16 cellular contexts compared by ENCODE assay signal in the genomic region with DNA sequence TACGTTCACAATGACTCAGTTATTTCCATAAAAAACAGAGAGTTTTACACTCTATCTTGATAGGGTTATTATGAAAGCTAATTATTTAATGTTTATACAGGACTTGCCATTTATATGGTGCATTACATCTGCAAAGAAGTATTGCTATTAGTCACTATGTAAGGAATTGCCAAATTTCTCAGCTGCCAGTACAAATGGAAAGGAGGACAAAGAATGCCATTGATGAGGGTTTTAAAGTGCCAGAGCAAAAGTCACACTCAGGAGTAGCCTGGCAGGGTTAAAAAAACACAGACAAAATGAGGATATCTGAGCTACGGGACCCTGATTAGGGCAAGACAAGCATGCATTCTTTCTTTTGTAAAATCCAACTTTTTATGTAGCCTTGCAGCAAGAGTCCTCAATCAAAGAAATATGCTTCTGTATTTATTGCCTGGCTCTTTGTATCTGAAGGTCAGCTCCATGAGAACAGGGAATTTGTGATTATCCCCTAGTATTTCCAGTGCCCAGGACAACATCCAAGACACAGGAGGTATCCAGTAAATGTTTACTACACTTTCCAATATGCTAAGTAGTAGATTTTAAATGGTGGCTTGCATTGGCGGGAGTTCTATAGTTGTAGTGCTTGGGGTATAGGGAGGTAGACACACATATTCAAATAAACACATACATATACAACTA.
DNase-seq lines count a peak whose midpoint lies in the region; ATAC-seq, FAIRE-seq and TF ChIP-seq lines count a peak whose summit lies in the region.
"Had no signal": no experiment of that assay in that cellular context is flagged by ENCODE, and none has a peak within 500 bp of the region (broad histone marks: within the 10 kb centered on the region; RNA-seq: fewer than 3 reads in every experiment).

No MANE protein-coding gene starts in this region.

- CTCF ChIA-PET in WTC11 (lab: Charles Lee): interaction anchor here (0.7 kb wide), 1 partner anchor 49 kb away, joined by 3 read pairs; no protein-coding TSS in a partner anchor

- no peak overlapping the region for H3K4me3 ChIP-seq in cardiac fibroblast (replicated peaks in 1 of 2; ENCODE audit: low read depth in 2 of 2, low read length in 2 of 2)
- no peak overlapping the region for H3K4me3 ChIP-seq in coronary artery
- H3K4me3 ChIP-seq: BLaER1, esophagus squamous epithelium, left lung, Peyer's patch, suprapubic skin had no signal

- TF ChIP-seq CTCF in cardiac fibroblast (IDR thresholded peaks at IDR 0.05; ENCODE audit: low read depth, low read length) (no peak), WTC11 (IDR thresholded peaks at IDR 0.05) (no peak), coronary artery (IDR thresholded peaks at IDR 0.05) (no peak)

- POLR2A ChIA-PET in WTC11 (lab: Charles Lee): no interaction called here

- peak; percentile 100 for FAIRE-seq in A204.1 (lab: Jason Lieb, UNC)

- no peak overlapping the region for H3K27ac ChIP-seq in coronary artery
- H3K27ac ChIP-seq: BLaER1, esophagus squamous epithelium, left lung, Peyer's patch, suprapubic skin had no signal

- no peaks in the 10 kb centered on the region for H3K36me3 Mint-ChIP-seq in WTC11

- H3K9me3 Mint-ChIP-seq in WTC11: no peaks in the 10 kb centered on the region

- H3K27me3 Mint-ChIP-seq in WTC11 (ENCODE audit: low read depth): no peaks in the 10 kb centered on the region
- H3K27me3 Mint-ChIP-seq: IgD-negative memory B cell had no signal

- peaks cover 11% of the 10 kb centered on the region for H3K4me1 Mint-ChIP-seq in WTC11
- H3K4me1 Mint-ChIP-seq: IgD-negative memory B cell had no signal

- no peak overlapping the region for H3K27ac Mint-ChIP-seq in WTC11
- H3K27ac Mint-ChIP-seq: IgD-negative memory B cell had no signal

- ATAC-seq in WTC11 (no peak), HG03469 (IDR thresholded peaks at IDR 0.05; ENCODE audit: unreplicated experiment) (no peak)
- ATAC-seq: left lung had no signal

- DNase-seq in HCEC 1CT (peak; percentile 66), cardiac fibroblast (ENCODE audit: low read depth in 2 of 2) (peak; percentile 67 to 74), iris pigment epithelial cell (ENCODE audit: low read depth) (peak; percentile 72), WTC11 (ENCODE audit: low spot score) (no peak), coronary artery (ENCODE audit: low spot score) (no peak)
- no peak for DNase-seq in effector CD8-positive, alpha-beta T cell (lab: John Stamatoyannopoulos, UW)
- DNase-seq: activated CD8-positive, alpha-beta memory T cell treated with anti-CD3 and anti-CD28 coated beads, Interleukin-2, amount 50 U/mL, for 48 hours; esophagus squamous epithelium; left lung; NCI-H2029 treated with DMSO at 0.1 percent for 48 hours; Peyer's patch had no signal

- H3K4me3 Mint-ChIP-seq in WTC11: no peak overlapping the region
- H3K4me3 Mint-ChIP-seq: IgD-negative memory B cell had no signal

TF ChIP-seq in WTC11, 78 proteins besides CTCF, POLR2A, EP300 and RAD21:
- TF ChIP-seq FOXP1 (CRISPR knock-in tag; IDR thresholded peaks at IDR 0.05; ENCODE audit: borderline replicate concordance) (no peak), NR1H2 (CRISPR knock-in tag; IDR thresholded peaks at IDR 0.05) (no peak), ATF1 (CRISPR knock-in tag; IDR thresholded peaks at IDR 0.05) (no peak), GRHL2 (CRISPR knock-in tag; IDR thresholded peaks at IDR 0.05; ENCODE audit: insufficient replicate concordance, severe bottlenecking) (no peak), ZNF121 (CRISPR knock-in tag; IDR thresholded peaks at IDR 0.05) (no peak), NFATC4 (CRISPR knock-in tag; IDR thresholded peaks at IDR 0.05) (no peak), JUN (CRISPR knock-in tag; IDR thresholded peaks at IDR 0.05) (no peak), ESRRA (CRISPR knock-in tag; IDR thresholded peaks at IDR 0.05; ENCODE audit: borderline replicate concordance) (no peak)
- TF ChIP-seq, protein P1, sequence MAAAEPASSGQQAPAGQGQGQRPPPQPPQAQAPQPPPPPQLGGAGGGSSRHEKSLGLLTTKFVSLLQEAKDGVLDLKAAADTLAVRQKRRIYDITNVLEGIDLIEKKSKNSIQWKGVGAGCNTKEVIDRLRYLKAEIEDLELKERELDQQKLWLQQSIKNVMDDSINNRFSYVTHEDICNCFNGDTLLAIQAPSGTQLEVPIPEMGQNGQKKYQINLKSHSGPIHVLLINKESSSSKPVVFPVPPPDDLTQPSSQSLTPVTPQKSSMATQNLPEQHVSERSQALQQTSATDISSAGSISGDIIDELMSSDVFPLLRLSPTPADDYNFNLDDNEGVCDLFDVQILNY (CRISPR knock-in tag; IDR thresholded peaks at IDR 0.05): no peak
- TF ChIP-seq, protein P2, sequence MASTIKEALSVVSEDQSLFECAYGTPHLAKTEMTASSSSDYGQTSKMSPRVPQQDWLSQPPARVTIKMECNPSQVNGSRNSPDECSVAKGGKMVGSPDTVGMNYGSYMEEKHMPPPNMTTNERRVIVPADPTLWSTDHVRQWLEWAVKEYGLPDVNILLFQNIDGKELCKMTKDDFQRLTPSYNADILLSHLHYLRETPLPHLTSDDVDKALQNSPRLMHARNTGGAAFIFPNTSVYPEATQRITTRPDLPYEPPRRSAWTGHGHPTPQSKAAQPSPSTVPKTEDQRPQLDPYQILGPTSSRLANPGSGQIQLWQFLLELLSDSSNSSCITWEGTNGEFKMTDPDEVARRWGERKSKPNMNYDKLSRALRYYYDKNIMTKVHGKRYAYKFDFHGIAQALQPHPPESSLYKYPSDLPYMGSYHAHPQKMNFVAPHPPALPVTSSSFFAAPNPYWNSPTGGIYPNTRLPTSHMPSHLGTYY (CRISPR knock-in tag; IDR thresholded peaks at IDR 0.05): no peak
- TF ChIP-seq, protein P3, sequence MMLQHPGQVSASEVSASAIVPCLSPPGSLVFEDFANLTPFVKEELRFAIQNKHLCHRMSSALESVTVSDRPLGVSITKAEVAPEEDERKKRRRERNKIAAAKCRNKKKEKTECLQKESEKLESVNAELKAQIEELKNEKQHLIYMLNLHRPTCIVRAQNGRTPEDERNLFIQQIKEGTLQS (CRISPR knock-in tag; conservative IDR thresholded peaks at IDR 0.05): no peak
- TF ChIP-seq, protein P4, sequence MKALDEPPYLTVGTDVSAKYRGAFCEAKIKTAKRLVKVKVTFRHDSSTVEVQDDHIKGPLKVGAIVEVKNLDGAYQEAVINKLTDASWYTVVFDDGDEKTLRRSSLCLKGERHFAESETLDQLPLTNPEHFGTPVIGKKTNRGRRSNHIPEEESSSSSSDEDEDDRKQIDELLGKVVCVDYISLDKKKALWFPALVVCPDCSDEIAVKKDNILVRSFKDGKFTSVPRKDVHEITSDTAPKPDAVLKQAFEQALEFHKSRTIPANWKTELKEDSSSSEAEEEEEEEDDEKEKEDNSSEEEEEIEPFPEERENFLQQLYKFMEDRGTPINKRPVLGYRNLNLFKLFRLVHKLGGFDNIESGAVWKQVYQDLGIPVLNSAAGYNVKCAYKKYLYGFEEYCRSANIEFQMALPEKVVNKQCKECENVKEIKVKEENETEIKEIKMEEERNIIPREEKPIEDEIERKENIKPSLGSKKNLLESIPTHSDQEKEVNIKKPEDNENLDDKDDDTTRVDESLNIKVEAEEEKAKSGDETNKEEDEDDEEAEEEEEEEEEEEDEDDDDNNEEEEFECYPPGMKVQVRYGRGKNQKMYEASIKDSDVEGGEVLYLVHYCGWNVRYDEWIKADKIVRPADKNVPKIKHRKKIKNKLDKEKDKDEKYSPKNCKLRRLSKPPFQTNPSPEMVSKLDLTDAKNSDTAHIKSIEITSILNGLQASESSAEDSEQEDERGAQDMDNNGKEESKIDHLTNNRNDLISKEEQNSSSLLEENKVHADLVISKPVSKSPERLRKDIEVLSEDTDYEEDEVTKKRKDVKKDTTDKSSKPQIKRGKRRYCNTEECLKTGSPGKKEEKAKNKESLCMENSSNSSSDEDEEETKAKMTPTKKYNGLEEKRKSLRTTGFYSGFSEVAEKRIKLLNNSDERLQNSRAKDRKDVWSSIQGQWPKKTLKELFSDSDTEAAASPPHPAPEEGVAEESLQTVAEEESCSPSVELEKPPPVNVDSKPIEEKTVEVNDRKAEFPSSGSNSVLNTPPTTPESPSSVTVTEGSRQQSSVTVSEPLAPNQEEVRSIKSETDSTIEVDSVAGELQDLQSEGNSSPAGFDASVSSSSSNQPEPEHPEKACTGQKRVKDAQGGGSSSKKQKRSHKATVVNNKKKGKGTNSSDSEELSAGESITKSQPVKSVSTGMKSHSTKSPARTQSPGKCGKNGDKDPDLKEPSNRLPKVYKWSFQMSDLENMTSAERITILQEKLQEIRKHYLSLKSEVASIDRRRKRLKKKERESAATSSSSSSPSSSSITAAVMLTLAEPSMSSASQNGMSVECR (CRISPR knock-in tag; IDR thresholded peaks at IDR 0.05; ENCODE audit: borderline replicate concordance): no peak
- TF ChIP-seq, protein P5, sequence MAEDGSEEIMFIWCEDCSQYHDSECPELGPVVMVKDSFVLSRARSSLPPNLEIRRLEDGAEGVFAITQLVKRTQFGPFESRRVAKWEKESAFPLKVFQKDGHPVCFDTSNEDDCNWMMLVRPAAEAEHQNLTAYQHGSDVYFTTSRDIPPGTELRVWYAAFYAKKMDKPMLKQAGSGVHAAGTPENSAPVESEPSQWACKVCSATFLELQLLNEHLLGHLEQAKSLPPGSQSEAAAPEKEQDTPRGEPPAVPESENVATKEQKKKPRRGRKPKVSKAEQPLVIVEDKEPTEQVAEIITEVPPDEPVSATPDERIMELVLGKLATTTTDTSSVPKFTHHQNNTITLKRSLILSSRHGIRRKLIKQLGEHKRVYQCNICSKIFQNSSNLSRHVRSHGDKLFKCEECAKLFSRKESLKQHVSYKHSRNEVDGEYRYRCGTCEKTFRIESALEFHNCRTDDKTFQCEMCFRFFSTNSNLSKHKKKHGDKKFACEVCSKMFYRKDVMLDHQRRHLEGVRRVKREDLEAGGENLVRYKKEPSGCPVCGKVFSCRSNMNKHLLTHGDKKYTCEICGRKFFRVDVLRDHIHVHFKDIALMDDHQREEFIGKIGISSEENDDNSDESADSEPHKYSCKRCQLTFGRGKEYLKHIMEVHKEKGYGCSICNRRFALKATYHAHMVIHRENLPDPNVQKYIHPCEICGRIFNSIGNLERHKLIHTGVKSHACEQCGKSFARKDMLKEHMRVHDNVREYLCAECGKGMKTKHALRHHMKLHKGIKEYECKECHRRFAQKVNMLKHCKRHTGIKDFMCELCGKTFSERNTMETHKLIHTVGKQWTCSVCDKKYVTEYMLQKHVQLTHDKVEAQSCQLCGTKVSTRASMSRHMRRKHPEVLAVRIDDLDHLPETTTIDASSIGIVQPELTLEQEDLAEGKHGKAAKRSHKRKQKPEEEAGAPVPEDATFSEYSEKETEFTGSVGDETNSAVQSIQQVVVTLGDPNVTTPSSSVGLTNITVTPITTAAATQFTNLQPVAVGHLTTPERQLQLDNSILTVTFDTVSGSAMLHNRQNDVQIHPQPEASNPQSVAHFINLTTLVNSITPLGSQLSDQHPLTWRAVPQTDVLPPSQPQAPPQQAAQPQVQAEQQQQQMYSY (CRISPR knock-in tag; IDR thresholded peaks at IDR 0.05): no peak
TF ChIP-seq in WTC11: peak in this region for 0.

Comparison
In these comparisons a context has a peak if more than half of its experiments do, and no peak if none do; other contexts are left out.
1. DNase-seq: peak in HCEC 1CT (single experiment), cardiac fibroblast (2 of 2) and iris pigment epithelial cell (single experiment); none in effector CD8-positive, alpha-beta T cell (single experiment), WTC11 (single experiment) and coronary artery (single experiment).